ENCODE assay signal across 15 cellular contexts in the genomic region with DNA sequence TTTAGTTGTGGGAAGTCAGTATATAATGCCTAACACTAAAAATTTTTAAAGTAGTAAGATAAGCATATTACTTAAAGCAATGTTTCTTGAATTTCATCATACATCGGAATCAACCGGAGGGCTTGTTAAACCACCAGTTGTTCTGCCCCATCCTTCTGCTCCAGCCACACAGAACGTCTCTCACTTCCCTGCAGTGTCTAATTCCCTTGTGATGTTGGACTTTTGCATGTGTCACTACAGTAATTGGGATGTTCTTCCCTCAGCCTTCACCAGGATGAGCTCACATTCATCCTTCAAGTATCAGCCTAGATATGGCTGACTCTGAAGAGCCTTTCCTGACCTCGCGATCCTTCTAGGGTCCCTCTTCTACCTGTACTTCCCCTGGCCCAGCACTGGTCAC. TPM values are rescaled to one million over a fixed set of nuclear protein-coding genes. Genes with fewer than 3 reads are reported as not detected.
DNase-seq lines count a peak whose midpoint lies in the region; ATAC-seq and TF ChIP-seq lines count a peak whose summit lies in the region.
"Had no signal": no experiment of that assay in that cellular context is flagged by ENCODE, and none has a peak within 500 bp of the region (broad histone marks: within the 10 kb centered on the region; RNA-seq: fewer than 3 reads in every experiment).

No MANE protein-coding gene starts in this region.

- H3K79me2 ChIP-seq in osteoblast (ENCODE audit: insufficient read depth, low read length) = no peaks in the 10 kb centered on the region

- POLR2A ChIA-PET in activated CD8-positive, alpha-beta T cell treated with anti-CD3 and anti-CD28 coated beads, Interleukin-2, amount 10 ng/mL, durations not matched to agents 7 days and 5 days (lab: Charles Lee) = interaction anchor here (1.4 kb wide), 1 partner anchor 50 kb away, joined by 3 read pairs; no protein-coding TSS in a partner anchor
- POLR2A ChIA-PET in activated CD8-positive, alpha-beta T cell treated with anti-CD3 and anti-CD28 coated beads for 36 hours (lab: Charles Lee) = interaction anchor here (1.0 kb wide), 1 partner anchor 53 kb away, joined by 4 read pairs; no protein-coding TSS in a partner anchor

- H3K36me3 Mint-ChIP-seq in activated CD8-positive, alpha-beta T cell treated with anti-CD3 and anti-CD28 coated beads, Interleukin-2, amount 10 ng/mL, durations not matched to agents 7 days and 5 days (ENCODE audit: low read depth) = no peaks in the 10 kb centered on the region
- H3K36me3 Mint-ChIP-seq in activated CD8-positive, alpha-beta T cell treated with anti-CD3 and anti-CD28 coated beads for 36 hours (ENCODE audit: low read depth) = no peaks in the 10 kb centered on the region
- H3K36me3 Mint-ChIP-seq: CD4-positive, CD25-positive, alpha-beta regulatory T cell had no signal

- no peak for ATAC-seq in activated CD8-positive, alpha-beta T cell treated with anti-CD3 and anti-CD28 coated beads, Interleukin-2, amount 10 ng/mL, durations not matched to agents 7 days and 5 days
- no peak for ATAC-seq in activated CD8-positive, alpha-beta T cell treated with anti-CD3 and anti-CD28 coated beads for 36 hours
- ATAC-seq: GM23338 had no signal

- H3K27ac ChIP-seq in osteoblast (ENCODE audit: low read depth, low read length) = no peak overlapping the region
- H3K27ac ChIP-seq: BLaER1 treated with 17β-estradiol and CSF1 and Interleukin-3, amounts not matched to agents 10 nM and 100 nM had no signal

- no peaks in the 10 kb centered on the region for H3K4me1 ChIP-seq in osteoblast (ENCODE audit: insufficient read depth, low read length)

- H2AFZ ChIP-seq in osteoblast (ENCODE audit: low read length) = no peak overlapping the region

- H3K27me3 ChIP-seq in osteoblast (ENCODE audit: insufficient read depth, low read length) = peaks cover 18% of the 10 kb centered on the region
- H3K27me3 ChIP-seq: BLaER1 treated with 17β-estradiol and CSF1 and Interleukin-3, amounts not matched to agents 10 nM and 100 nM had no signal

- intact Hi-C loops in activated CD8-positive, alpha-beta T cell treated with anti-CD3 and anti-CD28 coated beads for 36 hours (cut with micrococcal nuclease) = no loop called here

- no peak for TF ChIP-seq CTCF in activated CD8-positive, alpha-beta T cell treated with anti-CD3 and anti-CD28 coated beads for 36 hours (IDR thresholded peaks at IDR 0.05)
- TF ChIP-seq CTCF in osteoblast (IDR thresholded peaks at IDR 0.05; ENCODE audit: extremely low read depth, low read depth, low read length) = no peak

- H3K4me3 Mint-ChIP-seq in activated CD8-positive, alpha-beta T cell treated with anti-CD3 and anti-CD28 coated beads, Interleukin-2, amount 10 ng/mL, durations not matched to agents 7 days and 5 days = no peak overlapping the region
- no peak overlapping the region for H3K4me3 Mint-ChIP-seq in activated CD8-positive, alpha-beta T cell treated with anti-CD3 and anti-CD28 coated beads for 36 hours
- H3K4me3 Mint-ChIP-seq: CD4-positive, CD25-positive, alpha-beta regulatory T cell; GM23338 had no signal

- no peaks in the 10 kb centered on the region for H4K20me1 ChIP-seq in osteoblast (ENCODE audit: insufficient read depth, low read length)
- H4K20me1 ChIP-seq: BLaER1 treated with 17β-estradiol and CSF1 and Interleukin-3, amounts not matched to agents 10 nM and 100 nM had no signal

- H3K27ac Mint-ChIP-seq in activated CD8-positive, alpha-beta T cell treated with anti-CD3 and anti-CD28 coated beads, Interleukin-2, amount 10 ng/mL, durations not matched to agents 7 days and 5 days = no peak overlapping the region
- no peak overlapping the region for H3K27ac Mint-ChIP-seq in activated CD8-positive, alpha-beta T cell treated with anti-CD3 and anti-CD28 coated beads for 36 hours
- H3K27ac Mint-ChIP-seq: GM23338 had no signal

- DNase-seq in activated CD8-positive, alpha-beta T cell treated with anti-CD3 and anti-CD28 coated beads, Interleukin-2, amount 10 ng/mL, durations not matched to agents 7 days and 5 days = peak; percentile 10
- DNase-seq in activated CD8-positive, alpha-beta T cell treated with anti-CD3 and anti-CD28 coated beads for 36 hours = no peak
- DNase-seq in myocyte (ENCODE audit: low read depth) = peak; percentile 17
- peak; percentile 25 for DNase-seq in osteoblast (ENCODE audit: insufficient read length, low spot score, missing footprints)
- no peak for DNase-seq in islet precursor cell
- DNase-seq in activated naive CD4-positive, alpha-beta T cell (lab: John Stamatoyannopoulos, UW) = no peak
- no peak for DNase-seq in retina
- DNase-seq: 8988T; Calu3; CD4-positive, CD25-positive, alpha-beta regulatory T cell; DMS 273 treated with DMSO at 0.1 percent for 48 hours; H7 had no signal

- H3K9me3 Mint-ChIP-seq in activated CD8-positive, alpha-beta T cell treated with anti-CD3 and anti-CD28 coated beads, Interleukin-2, amount 10 ng/mL, durations not matched to agents 7 days and 5 days (ENCODE audit: insufficient read depth) = no peaks in the 10 kb centered on the region
- H3K9me3 Mint-ChIP-seq in activated CD8-positive, alpha-beta T cell treated with anti-CD3 and anti-CD28 coated beads for 36 hours = no peaks in the 10 kb centered on the region
- H3K9me3 Mint-ChIP-seq: CD4-positive, CD25-positive, alpha-beta regulatory T cell; GM23338 had no signal

- no peaks in the 10 kb centered on the region for H3K9me3 ChIP-seq in osteoblast (ENCODE audit: low read depth, low read length)

- no peak overlapping the region for H3K4me3 ChIP-seq in osteoblast (ENCODE audit: insufficient read depth, low read length)
- H3K4me3 ChIP-seq: BLaER1 treated with 17β-estradiol and CSF1 and Interleukin-3, amounts not matched to agents 10 nM and 100 nM; GM23338 had no signal

- H3K4me1 Mint-ChIP-seq in activated CD8-positive, alpha-beta T cell treated with anti-CD3 and anti-CD28 coated beads, Interleukin-2, amount 10 ng/mL, durations not matched to agents 7 days and 5 days (ENCODE audit: low read depth) = no peaks in the 10 kb centered on the region
- peaks cover 3% of the 10 kb centered on the region for H3K4me1 Mint-ChIP-seq in activated CD8-positive, alpha-beta T cell treated with anti-CD3 and anti-CD28 coated beads for 36 hours (ENCODE audit: low read depth)
- H3K4me1 Mint-ChIP-seq: CD4-positive, CD25-positive, alpha-beta regulatory T cell; GM23338 had no signal

- H3K36me3 ChIP-seq in osteoblast (ENCODE audit: insufficient read depth, low read length) = no peaks in the 10 kb centered on the region
- H3K36me3 ChIP-seq: BLaER1 treated with 17β-estradiol and CSF1 and Interleukin-3, amounts not matched to agents 10 nM and 100 nM had no signal

- H3K4me2 ChIP-seq in osteoblast (ENCODE audit: insufficient read depth, low read length) = no peak overlapping the region
- H3K4me2 ChIP-seq: GM23338 had no signal

- CTCF ChIA-PET in activated CD8-positive, alpha-beta T cell treated with anti-CD3 and anti-CD28 coated beads, Interleukin-2, amount 10 ng/mL, durations not matched to agents 7 days and 5 days (lab: Charles Lee) = interaction anchor here (1.3 to 2.9 kb wide), 2 partner anchors 11 to 58 kb away, joined by 3 to 6 read pairs; partner anchors contain the start of gene CCDC70
- CTCF ChIA-PET in activated CD8-positive, alpha-beta T cell treated with anti-CD3 and anti-CD28 coated beads for 36 hours (lab: Charles Lee) = interaction anchor here (1.2 kb wide), 1 partner anchor 59 kb away, joined by 5 read pairs; no protein-coding TSS in a partner anchor

- H3K27me3 Mint-ChIP-seq in activated CD8-positive, alpha-beta T cell treated with anti-CD3 and anti-CD28 coated beads, Interleukin-2, amount 10 ng/mL, durations not matched to agents 7 days and 5 days (ENCODE audit: low read depth) = peaks cover 2% of the 10 kb centered on the region
- peaks cover 2% of the 10 kb centered on the region for H3K27me3 Mint-ChIP-seq in activated CD8-positive, alpha-beta T cell treated with anti-CD3 and anti-CD28 coated beads for 36 hours

RNA-seq across cellular contexts. Expression of gene CCDC70, which starts 11.7 kb away (rescaled TPM):
- total RNA-seq in activated CD8-positive, alpha-beta T cell treated with anti-CD3 and anti-CD28 coated beads, Interleukin-2, amount 10 ng/mL, durations not matched to agents 7 days and 5 days = not detected
- under 1 TPM; 0.45 to 0.72 TPM for total RNA-seq in activated CD8-positive, alpha-beta T cell treated with anti-CD3 and anti-CD28 coated beads for 36 hours
- total RNA-seq in myocyte (not detected in 2 replicates), osteoblast (not detected in 2 replicates)
- not detected for polyA plus RNA-seq in myocyte (2012)
- total RNA-seq: Calu3; CD4-positive, CD25-positive, alpha-beta regulatory T cell; Daoy; GM23338; H7 had no signal
- polyA plus RNA-seq: CD4-positive, CD25-positive, alpha-beta regulatory T cell; GM23338 had no signal

RNA-seq across cellular contexts. Expression of gene TMEM272, which starts 28.4 kb away (rescaled TPM):
- under 1 TPM; 0.23 to 0.29 TPM for total RNA-seq in activated CD8-positive, alpha-beta T cell treated with anti-CD3 and anti-CD28 coated beads, Interleukin-2, amount 10 ng/mL, durations not matched to agents 7 days and 5 days
- under 1 TPM; 0.18 to 0.32 TPM for total RNA-seq in activated CD8-positive, alpha-beta T cell treated with anti-CD3 and anti-CD28 coated beads for 36 hours
- not detected in 2 replicates for total RNA-seq in myocyte
- 0.03 TPM for polyA plus RNA-seq in myocyte (2012)
- total RNA-seq in osteoblast = not detected in 2 replicates
- total RNA-seq: Calu3, Daoy, H7 had no signal

Comparison
In these comparisons a context has a peak if more than half of its experiments do, and no peak if none do; other contexts are left out.
1. DNase-seq: peak in activated CD8-positive, alpha-beta T cell treated with anti-CD3 and anti-CD28 coated beads, Interleukin-2, amount 10 ng/mL, durations not matched to agents 7 days and 5 days (single experiment), myocyte (single experiment) and osteoblast (single experiment); none in activated CD8-positive, alpha-beta T cell treated with anti-CD3 and anti-CD28 coated beads for 36 hours (single experiment), islet precursor cell (single experiment), activated naive CD4-positive, alpha-beta T cell (0 of 4) and retina (single experiment).